In the genomic region with DNA sequence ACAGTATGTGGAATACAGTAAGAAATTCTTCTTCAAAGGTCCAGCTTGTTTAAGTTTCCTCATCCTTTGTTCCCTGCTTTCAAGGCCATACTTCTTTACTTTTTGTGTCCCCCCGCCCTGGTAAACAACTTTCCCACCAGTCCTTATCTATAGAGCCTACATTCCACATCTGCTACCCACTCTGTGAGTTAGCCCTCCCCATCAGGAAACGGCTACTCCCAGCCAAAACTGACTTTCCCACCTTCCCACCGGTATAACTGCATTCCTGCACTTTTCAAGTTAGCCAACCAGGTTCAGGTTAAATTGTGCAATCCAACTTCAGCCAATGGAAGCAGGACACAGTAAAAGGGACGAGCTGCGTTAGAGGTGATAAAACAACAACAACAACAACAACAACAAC, we compare ENCODE assay signal across 2 cellular contexts.
TF ChIP-seq lines count a peak whose summit lies in the region.

No MANE protein-coding gene starts in this region.

TF ChIP-seq in GM23338, 12 proteins besides CTCF, POLR2A, EP300 and RAD21 (continued from another document):
- TF ChIP-seq, protein P1, sequence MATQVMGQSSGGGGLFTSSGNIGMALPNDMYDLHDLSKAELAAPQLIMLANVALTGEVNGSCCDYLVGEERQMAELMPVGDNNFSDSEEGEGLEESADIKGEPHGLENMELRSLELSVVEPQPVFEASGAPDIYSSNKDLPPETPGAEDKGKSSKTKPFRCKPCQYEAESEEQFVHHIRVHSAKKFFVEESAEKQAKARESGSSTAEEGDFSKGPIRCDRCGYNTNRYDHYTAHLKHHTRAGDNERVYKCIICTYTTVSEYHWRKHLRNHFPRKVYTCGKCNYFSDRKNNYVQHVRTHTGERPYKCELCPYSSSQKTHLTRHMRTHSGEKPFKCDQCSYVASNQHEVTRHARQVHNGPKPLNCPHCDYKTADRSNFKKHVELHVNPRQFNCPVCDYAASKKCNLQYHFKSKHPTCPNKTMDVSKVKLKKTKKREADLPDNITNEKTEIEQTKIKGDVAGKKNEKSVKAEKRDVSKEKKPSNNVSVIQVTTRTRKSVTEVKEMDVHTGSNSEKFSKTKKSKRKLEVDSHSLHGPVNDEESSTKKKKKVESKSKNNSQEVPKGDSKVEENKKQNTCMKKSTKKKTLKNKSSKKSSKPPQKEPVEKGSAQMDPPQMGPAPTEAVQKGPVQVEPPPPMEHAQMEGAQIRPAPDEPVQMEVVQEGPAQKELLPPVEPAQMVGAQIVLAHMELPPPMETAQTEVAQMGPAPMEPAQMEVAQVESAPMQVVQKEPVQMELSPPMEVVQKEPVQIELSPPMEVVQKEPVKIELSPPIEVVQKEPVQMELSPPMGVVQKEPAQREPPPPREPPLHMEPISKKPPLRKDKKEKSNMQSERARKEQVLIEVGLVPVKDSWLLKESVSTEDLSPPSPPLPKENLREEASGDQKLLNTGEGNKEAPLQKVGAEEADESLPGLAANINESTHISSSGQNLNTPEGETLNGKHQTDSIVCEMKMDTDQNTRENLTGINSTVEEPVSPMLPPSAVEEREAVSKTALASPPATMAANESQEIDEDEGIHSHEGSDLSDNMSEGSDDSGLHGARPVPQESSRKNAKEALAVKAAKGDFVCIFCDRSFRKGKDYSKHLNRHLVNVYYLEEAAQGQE (IDR thresholded peaks at IDR 0.05; ENCODE audit: unreplicated experiment): no peak
- TF ChIP-seq CREB1 (CRISPR knock-in tag; IDR thresholded peaks at IDR 0.05; ENCODE audit: low read depth) (no peak), ZNF462 (CRISPR knock-in tag; IDR thresholded peaks at IDR 0.05) (no peak)

TF ChIP-seq in WTC11, 78 proteins besides CTCF, POLR2A, EP300 and RAD21 (continued from another document):
- TF ChIP-seq SP1 (CRISPR knock-in tag; conservative IDR thresholded peaks at IDR 0.05) (no peak), NFE2L1 (CRISPR knock-in tag; IDR thresholded peaks at IDR 0.05) (no peak), ZBTB21 (CRISPR knock-in tag; IDR thresholded peaks at IDR 0.05; ENCODE audit: borderline replicate concordance) (no peak), MXD4 (CRISPR knock-in tag; IDR thresholded peaks at IDR 0.05; ENCODE audit: borderline replicate concordance) (no peak), EMX1 (CRISPR knock-in tag; IDR thresholded peaks at IDR 0.05) (no peak)
- TF ChIP-seq, protein P2, sequence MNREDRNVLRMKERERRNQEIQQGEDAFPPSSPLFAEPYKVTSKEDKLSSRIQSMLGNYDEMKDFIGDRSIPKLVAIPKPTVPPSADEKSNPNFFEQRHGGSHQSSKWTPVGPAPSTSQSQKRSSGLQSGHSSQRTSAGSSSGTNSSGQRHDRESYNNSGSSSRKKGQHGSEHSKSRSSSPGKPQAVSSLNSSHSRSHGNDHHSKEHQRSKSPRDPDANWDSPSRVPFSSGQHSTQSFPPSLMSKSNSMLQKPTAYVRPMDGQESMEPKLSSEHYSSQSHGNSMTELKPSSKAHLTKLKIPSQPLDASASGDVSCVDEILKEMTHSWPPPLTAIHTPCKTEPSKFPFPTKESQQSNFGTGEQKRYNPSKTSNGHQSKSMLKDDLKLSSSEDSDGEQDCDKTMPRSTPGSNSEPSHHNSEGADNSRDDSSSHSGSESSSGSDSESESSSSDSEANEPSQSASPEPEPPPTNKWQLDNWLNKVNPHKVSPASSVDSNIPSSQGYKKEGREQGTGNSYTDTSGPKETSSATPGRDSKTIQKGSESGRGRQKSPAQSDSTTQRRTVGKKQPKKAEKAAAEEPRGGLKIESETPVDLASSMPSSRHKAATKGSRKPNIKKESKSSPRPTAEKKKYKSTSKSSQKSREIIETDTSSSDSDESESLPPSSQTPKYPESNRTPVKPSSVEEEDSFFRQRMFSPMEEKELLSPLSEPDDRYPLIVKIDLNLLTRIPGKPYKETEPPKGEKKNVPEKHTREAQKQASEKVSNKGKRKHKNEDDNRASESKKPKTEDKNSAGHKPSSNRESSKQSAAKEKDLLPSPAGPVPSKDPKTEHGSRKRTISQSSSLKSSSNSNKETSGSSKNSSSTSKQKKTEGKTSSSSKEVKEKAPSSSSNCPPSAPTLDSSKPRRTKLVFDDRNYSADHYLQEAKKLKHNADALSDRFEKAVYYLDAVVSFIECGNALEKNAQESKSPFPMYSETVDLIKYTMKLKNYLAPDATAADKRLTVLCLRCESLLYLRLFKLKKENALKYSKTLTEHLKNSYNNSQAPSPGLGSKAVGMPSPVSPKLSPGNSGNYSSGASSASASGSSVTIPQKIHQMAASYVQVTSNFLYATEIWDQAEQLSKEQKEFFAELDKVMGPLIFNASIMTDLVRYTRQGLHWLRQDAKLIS (CRISPR knock-in tag; IDR thresholded peaks at IDR 0.05; ENCODE audit: borderline replicate concordance): no peak
- TF ChIP-seq, protein P3, sequence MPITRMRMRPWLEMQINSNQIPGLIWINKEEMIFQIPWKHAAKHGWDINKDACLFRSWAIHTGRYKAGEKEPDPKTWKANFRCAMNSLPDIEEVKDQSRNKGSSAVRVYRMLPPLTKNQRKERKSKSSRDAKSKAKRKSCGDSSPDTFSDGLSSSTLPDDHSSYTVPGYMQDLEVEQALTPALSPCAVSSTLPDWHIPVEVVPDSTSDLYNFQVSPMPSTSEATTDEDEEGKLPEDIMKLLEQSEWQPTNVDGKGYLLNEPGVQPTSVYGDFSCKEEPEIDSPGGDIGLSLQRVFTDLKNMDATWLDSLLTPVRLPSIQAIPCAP (CRISPR knock-in tag; IDR thresholded peaks at IDR 0.05): no peak
- TF ChIP-seq, protein P4, sequence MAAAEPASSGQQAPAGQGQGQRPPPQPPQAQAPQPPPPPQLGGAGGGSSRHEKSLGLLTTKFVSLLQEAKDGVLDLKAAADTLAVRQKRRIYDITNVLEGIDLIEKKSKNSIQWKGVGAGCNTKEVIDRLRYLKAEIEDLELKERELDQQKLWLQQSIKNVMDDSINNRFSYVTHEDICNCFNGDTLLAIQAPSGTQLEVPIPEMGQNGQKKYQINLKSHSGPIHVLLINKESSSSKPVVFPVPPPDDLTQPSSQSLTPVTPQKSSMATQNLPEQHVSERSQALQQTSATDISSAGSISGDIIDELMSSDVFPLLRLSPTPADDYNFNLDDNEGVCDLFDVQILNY (CRISPR knock-in tag; IDR thresholded peaks at IDR 0.05): no peak
- TF ChIP-seq, protein P5, sequence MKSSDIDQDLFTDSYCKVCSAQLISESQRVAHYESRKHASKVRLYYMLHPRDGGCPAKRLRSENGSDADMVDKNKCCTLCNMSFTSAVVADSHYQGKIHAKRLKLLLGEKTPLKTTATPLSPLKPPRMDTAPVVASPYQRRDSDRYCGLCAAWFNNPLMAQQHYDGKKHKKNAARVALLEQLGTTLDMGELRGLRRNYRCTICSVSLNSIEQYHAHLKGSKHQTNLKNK (CRISPR knock-in tag; IDR thresholded peaks at IDR 0.05): no peak
